In the genomic region with DNA sequence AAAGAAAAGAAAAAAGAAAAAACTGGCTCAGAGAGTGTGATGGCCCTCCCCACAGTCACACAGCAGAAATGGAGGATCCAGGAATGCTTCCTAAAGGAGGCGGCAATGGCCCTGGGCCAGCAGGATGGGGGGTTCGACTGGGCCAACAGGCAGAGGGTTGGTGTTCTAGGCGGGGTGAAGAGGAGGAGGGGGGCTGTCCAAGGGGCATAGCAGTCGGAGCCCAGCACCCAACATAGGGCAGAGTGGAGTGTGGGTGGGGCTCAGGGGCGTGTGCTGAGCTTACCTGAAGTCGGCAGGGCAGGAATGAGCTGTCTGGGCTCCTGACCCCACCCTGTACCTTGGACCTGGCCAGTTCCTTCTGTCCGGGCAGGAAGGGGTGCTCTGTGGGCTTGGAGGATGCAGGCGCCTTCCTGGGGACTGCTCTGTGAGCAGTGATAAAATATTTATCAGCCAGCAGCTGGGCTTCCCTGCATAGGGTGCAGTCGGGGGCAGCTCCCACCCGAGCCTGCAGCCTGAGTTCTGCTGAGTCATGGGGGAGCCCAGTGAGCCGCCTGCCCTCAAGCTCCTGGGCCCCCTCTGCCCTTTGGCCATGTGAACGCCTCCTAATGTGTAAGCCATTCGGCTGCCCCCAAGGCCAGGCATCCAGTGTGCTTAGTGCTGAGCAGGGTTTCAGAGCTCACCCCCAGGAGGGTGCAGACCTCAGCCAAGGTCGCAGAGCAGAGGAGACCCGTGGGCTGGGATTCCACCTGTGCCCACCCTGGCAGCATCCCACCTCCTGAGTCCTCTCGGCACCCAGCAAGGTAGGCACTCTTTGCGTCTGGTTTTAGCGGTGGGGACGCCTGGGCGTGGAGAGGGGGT, we compare ENCODE assay signal across 1 cellular context.
TF ChIP-seq lines count a peak whose summit lies in the region.

No MANE protein-coding gene starts in this region.

TF ChIP-seq in H1, 55 proteins besides CTCF, POLR2A, EP300 and RAD21 (continued from another document):
- no peak for TF ChIP-seq CEBPB (IDR thresholded peaks at IDR 0.05; ENCODE audit: low read depth, low read length)
